Comparison of ENCODE assay signal across 10 cellular contexts in genomic region chr6:75275067-75275466, GRCh38. TPM values are rescaled to one million over a fixed set of nuclear protein-coding genes. Genes with fewer than 3 reads are reported as not detected.
A peak's percentile ranks its signal among the peaks of the same experiment; 100 is the strongest.
DNase-seq lines count a peak whose midpoint lies in the region; ATAC-seq and TF ChIP-seq lines count a peak whose summit lies in the region.
"Had no signal": no experiment of that assay in that cellular context is flagged by ENCODE, and none has a peak within 500 bp of the region (broad histone marks: within the 10 kb centered on the region; RNA-seq: fewer than 3 reads in every experiment).

No MANE protein-coding gene starts in this region.

- DNase-seq in CD4-positive, CD25-positive, alpha-beta regulatory T cell, result no peak
- DNase-seq in HS-5 (ENCODE audit: low read depth), result peak; percentile 90
- DNase-seq in amniotic epithelial cell (ENCODE audit: low read depth), result peak; percentile 90
- DNase-seq in kidney tubule cell (ENCODE audit: low spot score), result peak; percentile 94
- DNase-seq in inferior parietal cortex (ENCODE audit: extremely low spot score), result no peak
- DNase-seq in suprapubic skin (ENCODE audit: low spot score in 2 of 2), result no peak
- DNase-seq in NOMO-1 treated with DMSO at 0.1 percent for 48 hours (lab: John Stamatoyannopoulos, UW; ENCODE audit: unreplicated experiment), result no peak
- DNase-seq: adrenal gland had no signal

- no peaks in the 10 kb centered on the region for H3K9me3 Mint-ChIP-seq in CD4-positive, CD25-positive, alpha-beta regulatory T cell

- no peak for TF ChIP-seq CTCF in suprapubic skin (IDR thresholded peaks at IDR 0.05)

- no peaks in the 10 kb centered on the region for H3K27me3 Mint-ChIP-seq in CD4-positive, CD25-positive, alpha-beta regulatory T cell

- H3K27ac Mint-ChIP-seq in CD4-positive, CD25-positive, alpha-beta regulatory T cell, result peak overlapping the region in 2 of 3 donors; percentile 56 to 72

- ATAC-seq in CD4-positive, CD25-positive, alpha-beta regulatory T cell (ENCODE audit: low read depth in 2 of 2), result no peak
- ATAC-seq in HG02798 (IDR thresholded peaks at IDR 0.05; ENCODE audit: poor library complexity, unreplicated experiment), result no peak

- H3K4me3 Mint-ChIP-seq in CD4-positive, CD25-positive, alpha-beta regulatory T cell, result peak overlapping the region in 3 of 4 donors; percentile 0 to 30 (median 29)
- H3K4me3 Mint-ChIP-seq: neural crest cell had no signal

- H3K36me3 Mint-ChIP-seq in CD4-positive, CD25-positive, alpha-beta regulatory T cell, result peaks cover 30% of the 10 kb centered on the region

- H3K27ac ChIP-seq in CD4-positive, CD25-positive, alpha-beta regulatory T cell (ENCODE audit: insufficient read depth, low read length, poor library complexity, severe bottlenecking), result no peak overlapping the region
- no peak overlapping the region for H3K27ac ChIP-seq in suprapubic skin

- H3K4me1 Mint-ChIP-seq in CD4-positive, CD25-positive, alpha-beta regulatory T cell, result peaks cover 56 to 80% (median 69%) of the 10 kb centered on the region in 4 donors

- peaks cover 22% of the 10 kb centered on the region for H3K36me3 ChIP-seq in CD4-positive, CD25-positive, alpha-beta regulatory T cell (ENCODE audit: control insufficient read depth, insufficient read depth, low read length)
- H3K36me3 ChIP-seq in suprapubic skin, result no peaks in the 10 kb centered on the region
- H3K36me3 ChIP-seq: adrenal gland had no signal

- peaks cover 15% of the 10 kb centered on the region for H3K4me1 ChIP-seq in CD4-positive, CD25-positive, alpha-beta regulatory T cell (ENCODE audit: control insufficient read depth, insufficient read depth, low read length, poor library complexity, severe bottlenecking)
- H3K4me1 ChIP-seq in suprapubic skin, result peaks cover 25% of the 10 kb centered on the region

- no peaks in the 10 kb centered on the region for H3K9me3 ChIP-seq in CD4-positive, CD25-positive, alpha-beta regulatory T cell (ENCODE audit: control insufficient read depth in 2 of 2, low read length in 2 of 2)
- no peaks in the 10 kb centered on the region for H3K9me3 ChIP-seq in suprapubic skin
- H3K9me3 ChIP-seq: adrenal gland had no signal

- no peak overlapping the region for H3K4me3 ChIP-seq in CD4-positive, CD25-positive, alpha-beta regulatory T cell (ENCODE audit: low read depth, low read length)
- H3K4me3 ChIP-seq in suprapubic skin, result no peak overlapping the region
- H3K4me3 ChIP-seq: adrenal gland had no signal

- no peak for TF ChIP-seq POLR2A in suprapubic skin (IDR thresholded peaks at IDR 0.05)

- no peaks in the 10 kb centered on the region for H3K27me3 ChIP-seq in CD4-positive, CD25-positive, alpha-beta regulatory T cell (ENCODE audit: control insufficient read depth, insufficient read depth, low read length)
- no peaks in the 10 kb centered on the region for H3K27me3 ChIP-seq in suprapubic skin
- H3K27me3 ChIP-seq: adrenal gland had no signal

- no peak for TF ChIP-seq EP300 in suprapubic skin (IDR thresholded peaks at IDR 0.05)

RNA-seq across cellular contexts. Expression of gene TMEM30A, which starts 9.5 kb away (rescaled TPM):
- total RNA-seq in CD4-positive, CD25-positive, alpha-beta regulatory T cell, result 32.5 TPM
- 10 to 100 TPM; 34.4 to 45.5 (median 41.5) TPM for polyA plus RNA-seq in CD4-positive, CD25-positive, alpha-beta regulatory T cell
- 10 to 100 TPM; 30.5 to 50.0 (median 38.2) TPM for total RNA-seq in suprapubic skin

RNA-seq across cellular contexts. Expression of gene COX7A2, which starts 31.5 kb away (rescaled TPM):
- total RNA-seq in CD4-positive, CD25-positive, alpha-beta regulatory T cell, result 216 TPM
- 1,000 to 10,000 TPM in 2 of 4 donors, 100 to 1,000 TPM in 2; 978 to 1,158 (median 1,005) TPM for polyA plus RNA-seq in CD4-positive, CD25-positive, alpha-beta regulatory T cell
- total RNA-seq in suprapubic skin, result 100 to 1,000 TPM; 110 to 303 (median 209) TPM

Comparison
In these comparisons a context has a peak if more than half of its experiments do, and no peak if none do; other contexts are left out.
1. DNase-seq: peak in HS-5 (single experiment), amniotic epithelial cell (single experiment) and kidney tubule cell (single experiment); none in CD4-positive, CD25-positive, alpha-beta regulatory T cell (0 of 3), inferior parietal cortex (single experiment), suprapubic skin (0 of 2) and NOMO-1 treated with DMSO at 0.1 percent for 48 hours (single experiment).